ENCODE assay signal across 18 cellular contexts in the genomic region with DNA sequence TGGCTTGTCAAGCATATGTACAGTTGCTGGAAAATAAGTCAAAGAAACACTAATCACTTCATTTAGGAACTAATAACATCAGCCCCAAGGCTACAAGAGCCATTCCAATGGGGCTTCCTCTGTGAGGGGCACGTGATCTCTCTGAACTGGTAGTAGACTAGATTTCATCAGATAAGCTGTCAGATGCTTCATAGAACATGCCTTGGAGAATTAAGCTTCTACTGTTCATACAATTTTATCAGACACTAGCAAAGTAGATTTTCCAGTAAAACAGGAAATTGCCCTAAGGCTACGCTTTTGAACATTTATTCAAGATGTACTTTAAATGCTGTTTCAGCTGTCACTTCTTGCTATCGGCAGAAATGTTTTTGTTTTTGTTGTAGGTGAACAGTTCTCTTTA.
"Had no signal": no experiment of that assay in that cellular context is flagged by ENCODE, and none has a peak within 500 bp of the region (broad histone marks: within the 10 kb centered on the region; RNA-seq: fewer than 3 reads in every experiment).

No MANE protein-coding gene starts in this region.

- H3K27ac ChIP-seq: brain microvascular endothelial cell, epithelial cell of prostate, heart right ventricle, neural progenitor cell, parathyroid adenoma, sigmoid colon, uterus had no signal

- H3K36me3 Mint-ChIP-seq: activated naive CD8-positive, alpha-beta T cell; neural progenitor cell; WTC11 had no signal

- H3K4me3 ChIP-seq: heart right ventricle, lung, neural progenitor cell, sigmoid colon, uterus had no signal

- DNase-seq: activated CD8-positive, alpha-beta memory T cell treated with anti-CD3 and anti-CD28 coated beads for 24 hours; activated gamma-delta T cell treated with Interleukin-2 at 50 U/mL for 16 hours; brain microvascular endothelial cell; cortex of kidney; effector memory CD4-positive, alpha-beta T cell; heart right ventricle; left cardiac atrium; sigmoid colon; stimulated activated CD4-positive, alpha-beta T cell treated with anti-CD3 and anti-CD28 coated beads, Interleukin-2, amount 100 ng/mL, for 24 hours; T1000; uterus had no signal

- ATAC-seq: left cardiac atrium had no signal

- H3K27ac Mint-ChIP-seq: activated CD4-positive, alpha-beta T cell treated with anti-CD3 and anti-CD28 coated beads, Interleukin-2, amount 10 ng/mL, durations not matched to agents 24 days and 14 days; activated naive CD8-positive, alpha-beta T cell; neural progenitor cell; WTC11 had no signal

- H3K27me3 ChIP-seq: brain microvascular endothelial cell, heart right ventricle, neural progenitor cell, sigmoid colon, uterus had no signal

- H3K4me1 ChIP-seq: neural progenitor cell, parathyroid adenoma, sigmoid colon, uterus had no signal

- H3K4me3 Mint-ChIP-seq: activated CD4-positive, alpha-beta T cell treated with anti-CD3 and anti-CD28 coated beads, Interleukin-2, amount 10 ng/mL, durations not matched to agents 24 days and 14 days; activated naive CD8-positive, alpha-beta T cell; neural progenitor cell; WTC11 had no signal

- H3K36me3 ChIP-seq: brain microvascular endothelial cell, heart right ventricle, neural progenitor cell, sigmoid colon, uterus had no signal

- H3K9me3 ChIP-seq: heart right ventricle, sigmoid colon, uterus had no signal

- H3K4me1 Mint-ChIP-seq: activated CD4-positive, alpha-beta T cell treated with anti-CD3 and anti-CD28 coated beads, Interleukin-2, amount 10 ng/mL, durations not matched to agents 24 days and 14 days; neural progenitor cell had no signal

- H3K9me3 Mint-ChIP-seq: activated CD4-positive, alpha-beta T cell treated with anti-CD3 and anti-CD28 coated beads, Interleukin-2, amount 10 ng/mL, durations not matched to agents 24 days and 14 days had no signal
